8 cellular contexts compared by ENCODE assay signal in the genomic region with DNA sequence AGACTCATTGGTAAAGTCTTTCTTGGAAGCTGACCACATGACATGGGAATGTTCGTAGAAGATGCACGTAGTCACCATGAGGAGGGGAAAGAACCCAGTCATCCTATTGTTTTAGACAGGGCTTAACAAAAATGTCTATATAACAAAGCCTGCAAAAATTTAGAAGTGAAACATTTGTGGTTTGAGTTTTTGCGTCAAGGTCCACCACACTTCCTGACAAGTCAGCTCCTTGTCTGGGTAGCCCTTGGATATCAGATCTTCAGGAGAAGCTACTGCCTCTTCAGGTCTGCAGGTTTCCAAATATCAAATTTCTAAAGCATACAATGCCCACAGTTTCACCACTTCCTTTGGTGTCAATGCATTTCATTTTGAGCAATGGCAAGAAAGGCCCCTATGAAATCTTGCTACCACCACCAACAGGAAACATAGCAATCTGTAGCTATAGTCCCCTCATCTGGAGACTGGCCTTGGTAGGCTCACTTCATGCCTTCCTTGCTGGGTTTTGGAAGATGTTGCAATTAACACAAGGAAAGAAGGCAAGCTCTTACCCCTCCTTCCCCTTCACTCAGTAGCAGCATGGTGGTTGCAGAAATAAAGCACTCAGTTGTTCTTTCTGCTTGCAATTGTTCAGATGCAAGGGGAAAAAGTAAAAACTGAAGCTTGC.
DNase-seq lines count a peak whose midpoint lies in the region; ATAC-seq lines count a peak whose summit lies in the region.

No MANE protein-coding gene starts in this region.

- no peak overlapping the region for H3K14ac ChIP-seq in mesenchymal stem cell (ENCODE audit: low read length in 2 of 2)

- peak overlapping the region in 6 of 7 donors; percentile 3 to 76 (median 43) for H3K4me3 Mint-ChIP-seq in CD8-positive, alpha-beta memory T cell

- no peak overlapping the region for H3K23ac ChIP-seq in mesenchymal stem cell (ENCODE audit: low read length in 2 of 2)

- no peaks in the 10 kb centered on the region for H3K27me3 Mint-ChIP-seq in CD8-positive, alpha-beta memory T cell

- H3K4me3 ChIP-seq in CD8-positive, alpha-beta memory T cell (ENCODE audit: low read length), result no peak overlapping the region
- no peak overlapping the region for H3K4me3 ChIP-seq in mesenchymal stem cell (ENCODE audit: insufficient read depth in 1 of 2, low read depth in 1 of 2, low read length in 2 of 2)

- peaks cover 19 to 34% (median 25%) of the 10 kb centered on the region in 3 donors for H3K4me1 Mint-ChIP-seq in CD8-positive, alpha-beta memory T cell

- H3K36me3 Mint-ChIP-seq in CD8-positive, alpha-beta memory T cell, result no peaks in the 10 kb centered on the region

- H2BK5ac ChIP-seq in mesenchymal stem cell (ENCODE audit: low read depth, low read length, poor library complexity, severe bottlenecking), result no peak overlapping the region

- H3K36me3 ChIP-seq in CD8-positive, alpha-beta memory T cell (ENCODE audit: insufficient read depth, low read length), result no peaks in the 10 kb centered on the region
- H3K36me3 ChIP-seq in mesenchymal stem cell (ENCODE audit: control insufficient read depth in 1 of 2, insufficient read depth in 2 of 2, low read depth in 1 of 2, low read length in 2 of 2), result no peaks in the 10 kb centered on the region

- H2AK5ac ChIP-seq in mesenchymal stem cell (ENCODE audit: low read length, severe bottlenecking), result no peak overlapping the region

- DNase-seq in CD8-positive, alpha-beta memory T cell, result peak in 2 of 5 donors; percentile 40 to 61
- DNase-seq in HS-5 (ENCODE audit: low read depth) (peak; percentile 96), mesenchymal stem cell (peak; percentile 90), GDM1 (lab: John Stamatoyannopoulos, UW) (no peak), NCI-H345 treated with DMSO at 0.1 percent for 48 hours (lab: John Stamatoyannopoulos, UW; ENCODE audit: unreplicated experiment) (no peak)
- DNase-seq in activated T-cell treated with anti-CD3 and anti-CD28 coated beads, Interleukin-2, amount 50 U/mL, for 48 hours, result peak; percentile 41 to 48

- no peaks in the 10 kb centered on the region for H3K27me3 ChIP-seq in CD8-positive, alpha-beta memory T cell (ENCODE audit: insufficient read depth, low read length, poor library complexity, severe bottlenecking)
- no peaks in the 10 kb centered on the region for H3K27me3 ChIP-seq in mesenchymal stem cell (ENCODE audit: control insufficient read depth in 1 of 2, insufficient read depth in 1 of 2, low read length in 2 of 2)

- no peak overlapping the region for H2AFZ ChIP-seq in mesenchymal stem cell (ENCODE audit: low read depth, low read length)

- peak overlapping the region in 1 of 2 experiments; percentile 12 for H2BK12ac ChIP-seq in mesenchymal stem cell (ENCODE audit: low read length in 2 of 2)

- 1% methylated on average over 2 of the region's 3 CpGs for WGBS in mesenchymal stem cell

- H2BK120ac ChIP-seq in mesenchymal stem cell (ENCODE audit: low read depth, low read length), result peak overlapping the region; percentile 57

- no peaks in the 10 kb centered on the region for H3K9me3 Mint-ChIP-seq in CD8-positive, alpha-beta memory T cell

- H3K79me1 ChIP-seq in mesenchymal stem cell (replicated peaks; ENCODE audit: low read length, poor library complexity, severe bottlenecking), result no peaks in the 10 kb centered on the region

- peak overlapping the region in 1 of 2 experiments; percentile 48 for H3K18ac ChIP-seq in mesenchymal stem cell (ENCODE audit: low read depth in 1 of 2, low read length in 2 of 2)

- no peak overlapping the region for H3K9ac ChIP-seq in mesenchymal stem cell (ENCODE audit: low read length)

- peak overlapping the region; percentile 86 to 98 (median 95) for H3K27ac Mint-ChIP-seq in CD8-positive, alpha-beta memory T cell

- no peak overlapping the region for H3K4me2 ChIP-seq in mesenchymal stem cell (ENCODE audit: low read length, poor library complexity, severe bottlenecking)

- no peak overlapping the region for H2BK15ac ChIP-seq in mesenchymal stem cell (ENCODE audit: low read depth, poor library complexity, severe bottlenecking)

- H4K8ac ChIP-seq in mesenchymal stem cell (ENCODE audit: low read length), result peak overlapping the region; percentile 27

- peak overlapping the region; percentile 16 for H4K91ac ChIP-seq in mesenchymal stem cell (ENCODE audit: low read length)

- peak overlapping the region; percentile 55 for H3K27ac ChIP-seq in CD8-positive, alpha-beta memory T cell (ENCODE audit: low read depth, low read length)
- H3K27ac ChIP-seq in mesenchymal stem cell (ENCODE audit: low read length, poor library complexity, severe bottlenecking), result no peak overlapping the region

- H3K9me3 ChIP-seq in CD8-positive, alpha-beta memory T cell (ENCODE audit: low read length), result no peaks in the 10 kb centered on the region
- no peaks in the 10 kb centered on the region for H3K9me3 ChIP-seq in mesenchymal stem cell (ENCODE audit: control insufficient read depth, low read length)

- H3K4ac ChIP-seq in mesenchymal stem cell (ENCODE audit: low read depth in 1 of 2, low read length in 2 of 2), result peak overlapping the region in 1 of 2 experiments; percentile 24

- peaks cover 18% of the 10 kb centered on the region for H3K4me1 ChIP-seq in CD8-positive, alpha-beta memory T cell (ENCODE audit: insufficient read depth, low read length)
- H3K4me1 ChIP-seq in mesenchymal stem cell (ENCODE audit: control insufficient read depth, insufficient read depth, low read depth, low read length), result peaks cover 8% of the 10 kb centered on the region

- ATAC-seq in HG03469 (IDR thresholded peaks at IDR 0.05; ENCODE audit: unreplicated experiment) (no peak), HG03460 (IDR thresholded peaks at IDR 0.05; ENCODE audit: unreplicated experiment) (no peak)

- POLR2A ChIA-PET in CD8-positive, alpha-beta memory T cell (lab: Charles Lee), result interaction anchor here (0.7 to 1.0 kb wide), 3 partner anchors 176 to 262 kb away, joined by 4 to 7 read pairs (median 5); no protein-coding TSS in a partner anchor

- CTCF ChIA-PET in CD8-positive, alpha-beta memory T cell (lab: Charles Lee), result interaction anchor here (0.8 to 9.8 kb wide), 5 partner anchors 10 to 712 kb away, joined by 3 to 133 read pairs (median 5); no protein-coding TSS in a partner anchor

Comparison
In these comparisons a context has a peak if more than half of its experiments do, and no peak if none do; other contexts are left out.
1. DNase-seq: peak in HS-5 (single experiment), activated T-cell treated with anti-CD3 and anti-CD28 coated beads, Interleukin-2, amount 50 U/mL, for 48 hours (2 of 2) and mesenchymal stem cell (single experiment); none in GDM1 (single experiment) and NCI-H345 treated with DMSO at 0.1 percent for 48 hours (single experiment).